ENCODE assay signal across 8 cellular contexts in genomic region chr4:1795304-1796195, GRCh38. TPM values are rescaled to one million over a fixed set of nuclear protein-coding genes. Genes with fewer than 3 reads are reported as not detected.
A peak's percentile ranks its signal among the peaks of the same experiment; 100 is the strongest.
DNase-seq lines count a peak whose midpoint lies in the region; ATAC-seq and TF ChIP-seq lines count a peak whose summit lies in the region.

No MANE protein-coding gene starts in this region.

- no peaks in the 10 kb centered on the region for H3K36me3 Mint-ChIP-seq in CD14-positive monocyte

- H3K9me3 Mint-ChIP-seq in CD14-positive monocyte = peaks cover 0 to 5% (median 3%) of the 10 kb centered on the region in 7 donors

- no peak overlapping the region for H3K27ac Mint-ChIP-seq in CD14-positive monocyte

- no peak overlapping the region for H3K27ac ChIP-seq in SK-N-MC
- no peak overlapping the region for H3K27ac ChIP-seq in psoas muscle

- H3K4me3 ChIP-seq in H7 (ENCODE audit: insufficient read depth, low read depth, low read length) = peak overlapping the region; percentile 70
- H3K4me3 ChIP-seq in SK-N-MC = peak overlapping the region; percentile 94
- H3K4me3 ChIP-seq in psoas muscle = peak overlapping the region; percentile 60

- H3K4me1 Mint-ChIP-seq in CD14-positive monocyte = peaks cover 2% of the 10 kb centered on the region

- peaks cover 11% of the 10 kb centered on the region for H3K4me1 ChIP-seq in psoas muscle

- H3K36me3 ChIP-seq in H7 (replicated peaks; ENCODE audit: control insufficient read depth, insufficient read depth, low read length) (no peaks in the 10 kb centered on the region), SK-N-MC (ENCODE audit: insufficient read depth, low read length) (no peaks in the 10 kb centered on the region), psoas muscle (ENCODE audit: insufficient read depth in 1 of 2, low read depth in 1 of 2) (no peaks in the 10 kb centered on the region)

- no peaks in the 10 kb centered on the region for H3K9me3 ChIP-seq in SK-N-MC (ENCODE audit: low read depth, low read length)
- H3K9me3 ChIP-seq in psoas muscle = no peaks in the 10 kb centered on the region

- H3K27me3 ChIP-seq in H7 (ENCODE audit: control insufficient read depth, insufficient read depth, low read length) = peaks cover 28% of the 10 kb centered on the region
- peaks cover 0 to 63% (median 27%) of the 10 kb centered on the region in 3 donors for H3K27me3 ChIP-seq in psoas muscle (ENCODE audit: insufficient read depth in 3 of 3, low read length in 2 of 3)

- intact Hi-C loops in psoas muscle (cut with DNase I) (no loop called here), CD14-positive monocyte (cut with micrococcal nuclease) (no loop called here)

- H3K4me3 Mint-ChIP-seq in CD14-positive monocyte = peak overlapping the region in 1 of 2 donors; percentile 62

- DNase-seq in H7 (peak; percentile 94), SK-N-MC (ENCODE audit: low read depth, low spot score) (no peak), iPS-NIHi11 (ENCODE audit: low spot score) (peak; percentile 78), psoas muscle (no peak), pons (ENCODE audit: low spot score) (no peak), globus pallidus (ENCODE audit: low spot score) (no peak), CD14-positive monocyte (ENCODE audit: low spot score) (no peak)

- peaks cover 42 to 64% (median 50%) of the 10 kb centered on the region in 3 donors for H3K27me3 Mint-ChIP-seq in CD14-positive monocyte (ENCODE audit: low read depth in 3 of 3)

- peak overlapping the region; percentile 73 for H3K9ac ChIP-seq in SK-N-MC (ENCODE audit: insufficient read length)

- no peak for TF ChIP-seq CTCF in psoas muscle (IDR thresholded peaks at IDR 0.05)
- no peak for TF ChIP-seq CTCF in CD14-positive monocyte (IDR thresholded peaks at IDR 0.05)

- ATAC-seq in psoas muscle (no peak), HG02981 (IDR thresholded peaks at IDR 0.05; ENCODE audit: unreplicated experiment) (no peak)

- 25 to 35% (median 26%) methylated on average over 27 to 32 of the region's 32 CpGs for WGBS in psoas muscle, 3 donors

RNA-seq across cellular contexts. Expression of gene FGFR3, which starts 2.5 kb away (rescaled TPM):
- total RNA-seq in H7 (2014; rRNA removed; shearing (Covaris generic)) = 37.5 and 43.6 TPM in 2 replicates
- total RNA-seq in psoas muscle = 1 to 10 TPM in 1 of 4 donors, under 1 TPM in 3; 0.17 to 1.1 (median 0.47) TPM
- polyA plus RNA-seq in psoas muscle = under 1 TPM; 0.29 to 0.57 (median 0.30) TPM
- not detected for polyA plus RNA-seq in CD14-positive monocyte

Comparison
In these comparisons a context has a peak if more than half of its experiments do, and no peak if none do; other contexts are left out.
1. DNase-seq: peak in H7 (single experiment) and iPS-NIHi11 (single experiment); none in SK-N-MC (single experiment), psoas muscle (0 of 2), pons (single experiment), globus pallidus (single experiment) and CD14-positive monocyte (single experiment).
2. RNA of gene FGFR3, which starts 2.5 kb away (total RNA-seq): 37.5 to 43.6 TPM in H7; 0.17 to 1.1 TPM in psoas muscle; every median in the first group is over 10 times any median in the second.
3. Peak in every context shown above with its lines, with median percentiles within 50 percentile points of each other: H3K4me3 ChIP-seq.